2 cellular contexts compared by ENCODE assay signal in the genomic region with DNA sequence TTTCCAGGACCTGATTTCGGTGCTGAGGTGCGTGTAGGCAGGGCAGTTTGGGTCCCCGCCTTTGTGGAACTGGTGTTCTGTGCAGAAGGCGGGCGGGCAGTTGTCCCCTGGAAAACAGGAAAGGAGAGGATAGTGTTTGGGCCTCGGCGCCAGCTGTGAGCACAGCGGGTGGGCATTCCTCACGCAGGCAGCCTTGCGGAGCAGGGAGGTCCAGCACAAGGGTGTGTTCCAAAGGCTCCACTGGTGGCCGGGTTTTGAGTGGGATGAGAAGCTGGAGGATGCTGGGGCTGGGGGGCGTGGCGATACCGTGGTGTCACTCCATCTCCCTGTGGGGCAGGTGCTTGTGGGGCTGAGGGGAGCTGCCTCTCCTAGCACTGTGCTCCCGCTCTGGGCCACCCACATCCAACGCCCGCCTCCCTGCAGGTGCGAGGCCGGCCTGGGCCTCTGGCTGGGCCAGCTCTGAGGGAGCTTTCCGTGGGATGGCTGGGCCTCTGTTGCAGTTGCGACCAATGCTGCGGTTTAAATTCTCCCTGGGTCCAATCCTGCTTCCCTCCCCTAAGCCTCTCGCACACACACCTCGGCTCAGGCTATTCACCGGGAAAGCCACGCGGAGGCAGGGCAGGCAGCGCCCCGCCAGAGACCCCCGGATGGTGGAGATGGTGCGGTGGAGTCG.
TF ChIP-seq lines count a peak whose summit lies in the region.

No MANE protein-coding gene starts in this region.

TF ChIP-seq in HEK293, 187 proteins besides CTCF, POLR2A, EP300 and RAD21:
- TF ChIP-seq KLF10 (tag by site-specific recombination; IDR thresholded peaks at IDR 0.05) (no peak), EGR2 (tag by site-specific recombination; IDR thresholded peaks at IDR 0.05; ENCODE audit: low read depth) (peak; percentile 49), GLIS2 (tag by site-specific recombination; IDR thresholded peaks at IDR 0.05) (0 out of 2 replicates have a peak, but pooled peaks have one; percentile 37), ZNF155 (tag by site-specific recombination; IDR thresholded peaks at IDR 0.05) (no peak), KLF9 (tag by site-specific recombination; IDR thresholded peaks at IDR 0.05; ENCODE audit: low read depth) (peak; percentile 31; the same call in 1 of the 2 replicates), GLIS1 (tag by site-specific recombination; IDR thresholded peaks at IDR 0.05) (peak; percentile 39; the same call in 1 of the 2 replicates), ZIC2 (tag by site-specific recombination; IDR thresholded peaks at IDR 0.05) (peak; percentile 49; the same call in 1 of the 2 replicates), ZFHX2 (tag by site-specific recombination; conservative IDR thresholded peaks at IDR 0.05) (peak; percentile 75), PATZ1 (tag by site-specific recombination; IDR thresholded peaks at IDR 0.05) (no peak)
- TF ChIP-seq, protein P1, sequence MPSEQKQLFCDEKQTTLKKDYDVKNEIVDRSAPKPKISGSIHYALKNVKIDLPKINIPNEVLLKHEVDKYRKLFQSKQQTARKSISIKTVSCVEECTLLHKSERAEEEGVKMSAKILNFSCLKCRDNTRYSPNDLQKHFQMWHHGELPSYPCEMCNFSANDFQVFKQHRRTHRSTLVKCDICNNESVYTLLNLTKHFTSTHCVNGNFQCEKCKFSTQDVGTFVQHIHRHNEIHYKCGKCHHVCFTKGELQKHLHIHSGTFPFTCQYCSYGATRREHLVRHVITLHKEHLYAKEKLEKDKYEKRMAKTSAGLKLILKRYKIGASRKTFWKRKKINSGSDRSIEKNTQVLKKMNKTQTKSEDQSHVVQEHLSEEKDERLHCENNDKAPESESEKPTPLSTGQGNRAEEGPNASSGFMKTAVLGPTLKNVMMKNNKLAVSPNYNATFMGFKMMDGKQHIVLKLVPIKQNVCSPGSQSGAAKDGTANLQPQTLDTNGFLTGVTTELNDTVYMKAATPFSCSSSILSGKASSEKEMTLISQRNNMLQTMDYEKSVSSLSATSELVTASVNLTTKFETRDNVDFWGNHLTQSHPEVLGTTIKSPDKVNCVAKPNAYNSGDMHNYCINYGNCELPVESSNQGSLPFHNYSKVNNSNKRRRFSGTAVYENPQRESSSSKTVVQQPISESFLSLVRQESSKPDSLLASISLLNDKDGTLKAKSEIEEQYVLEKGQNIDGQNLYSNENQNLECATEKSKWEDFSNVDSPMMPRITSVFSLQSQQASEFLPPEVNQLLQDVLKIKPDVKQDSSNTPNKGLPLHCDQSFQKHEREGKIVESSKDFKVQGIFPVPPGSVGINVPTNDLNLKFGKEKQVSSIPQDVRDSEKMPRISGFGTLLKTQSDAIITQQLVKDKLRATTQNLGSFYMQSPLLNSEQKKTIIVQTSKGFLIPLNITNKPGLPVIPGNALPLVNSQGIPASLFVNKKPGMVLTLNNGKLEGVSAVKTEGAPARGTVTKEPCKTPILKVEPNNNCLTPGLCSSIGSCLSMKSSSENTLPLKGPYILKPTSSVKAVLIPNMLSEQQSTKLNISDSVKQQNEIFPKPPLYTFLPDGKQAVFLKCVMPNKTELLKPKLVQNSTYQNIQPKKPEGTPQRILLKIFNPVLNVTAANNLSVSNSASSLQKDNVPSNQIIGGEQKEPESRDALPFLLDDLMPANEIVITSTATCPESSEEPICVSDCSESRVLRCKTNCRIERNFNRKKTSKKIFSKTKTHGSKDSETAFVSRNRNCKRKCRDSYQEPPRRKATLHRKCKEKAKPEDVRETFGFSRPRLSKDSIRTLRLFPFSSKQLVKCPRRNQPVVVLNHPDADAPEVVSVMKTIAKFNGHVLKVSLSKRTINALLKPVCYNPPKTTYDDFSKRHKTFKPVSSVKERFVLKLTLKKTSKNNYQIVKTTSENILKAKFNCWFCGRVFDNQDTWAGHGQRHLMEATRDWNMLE (tag by site-specific recombination; conservative IDR thresholded peaks at IDR 0.05; ENCODE audit: low read depth) = no peak

TF ChIP-seq in H1, 55 proteins besides CTCF, POLR2A, EP300 and RAD21:
- TF ChIP-seq FOSL1 (IDR thresholded peaks at IDR 0.05; ENCODE audit: insufficient read depth, low read depth, low read length) (no peak), CHD7 (IDR thresholded peaks at IDR 0.05; ENCODE audit: insufficient replicate concordance, low read length) (no peak), SUZ12 (IDR thresholded peaks at IDR 0.05; ENCODE audit: low read length) (peak; percentile 18; the same call in 1 of the 2 replicates), KDM1A (IDR thresholded peaks at IDR 0.05; ENCODE audit: borderline replicate concordance, low read length) (no peak), SRF (IDR thresholded peaks at IDR 0.05; ENCODE audit: low read depth, low read length) (no peak), HDAC6 (IDR thresholded peaks at IDR 0.05; ENCODE audit: low read depth, low read length) (no peak), ASH2L (IDR thresholded peaks at IDR 0.05; ENCODE audit: low read length) (no peak), NRF1 (IDR thresholded peaks at IDR 0.05; ENCODE audit: low read depth, low read length) (no peak), HDAC2 (IDR thresholded peaks at IDR 0.05; ENCODE audit: borderline replicate concordance in 1 of 2, low read depth in 2 of 2, low read length in 2 of 2) (peak in 1 of 2 experiments; percentile 76; a peak in 1 of 4 replicates), MAFK (IDR thresholded peaks at IDR 0.05; ENCODE audit: low read depth, low read length) (no peak), TBP (IDR thresholded peaks at IDR 0.05; ENCODE audit: low read depth, low read length) (no peak), CBX5 (IDR thresholded peaks at IDR 0.05; ENCODE audit: low read depth, low read length) (no peak), CEBPB (IDR thresholded peaks at IDR 0.05; ENCODE audit: low read depth, low read length) (no peak), SP1 (IDR thresholded peaks at IDR 0.05; ENCODE audit: low read depth, low read length) (no peak), RFX5 (IDR thresholded peaks at IDR 0.05; ENCODE audit: borderline replicate concordance, low read depth, low read length) (no peak), NANOG (IDR thresholded peaks at IDR 0.05; ENCODE audit: insufficient read depth, low read depth, low read length, poor library complexity, severe bottlenecking) (no peak), CHD2 (IDR thresholded peaks at IDR 0.05; ENCODE audit: low read length) (no peak), CREB1 (IDR thresholded peaks at IDR 0.05) (no peak), GTF2F1 (IDR thresholded peaks at IDR 0.05; ENCODE audit: borderline replicate concordance, low read depth, low read length) (no peak), RNF2 (IDR thresholded peaks at IDR 0.05; ENCODE audit: borderline replicate concordance, low read depth, low read length, missing control alignments, poor library complexity, severe bottlenecking) (peak; percentile 59), RXRA (IDR thresholded peaks at IDR 0.05; ENCODE audit: insufficient read depth, low read depth, low read length) (no peak), YY1 (IDR thresholded peaks at IDR 0.05; ENCODE audit: low read depth, low read length) (no peak), KDM4A (IDR thresholded peaks at IDR 0.05; ENCODE audit: low read depth, low read length, severe bottlenecking) (no peak), RBBP5 (IDR thresholded peaks at IDR 0.05; ENCODE audit: borderline replicate concordance, low read depth, low read length) (no peak), KDM5A (IDR thresholded peaks at IDR 0.05; ENCODE audit: low read length) (no peak), TEAD4 (IDR thresholded peaks at IDR 0.05; ENCODE audit: low read depth, low read length) (peak; percentile 77), E2F6 (IDR thresholded peaks at IDR 0.05) (peak; percentile 92), GABPA (IDR thresholded peaks at IDR 0.05; ENCODE audit: borderline replicate concordance, insufficient read depth, low read length) (peak; percentile 54; the same call in 1 of the 2 replicates), TCF12 (IDR thresholded peaks at IDR 0.05; ENCODE audit: low read depth, low read length) (0 out of 2 replicates have a peak, but pooled peaks have one; percentile 3), BACH1 (IDR thresholded peaks at IDR 0.05; ENCODE audit: low read length) (peak; percentile 60), CTBP2 (IDR thresholded peaks at IDR 0.05; ENCODE audit: borderline replicate concordance, insufficient read depth, insufficient read length, low read length) (no peak)
- TF ChIP-seq, protein P2, sequence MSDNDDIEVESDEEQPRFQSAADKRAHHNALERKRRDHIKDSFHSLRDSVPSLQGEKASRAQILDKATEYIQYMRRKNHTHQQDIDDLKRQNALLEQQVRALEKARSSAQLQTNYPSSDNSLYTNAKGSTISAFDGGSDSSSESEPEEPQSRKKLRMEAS (IDR thresholded peaks at IDR 0.05) = peak; percentile 85
- TF ChIP-seq, protein P3, sequence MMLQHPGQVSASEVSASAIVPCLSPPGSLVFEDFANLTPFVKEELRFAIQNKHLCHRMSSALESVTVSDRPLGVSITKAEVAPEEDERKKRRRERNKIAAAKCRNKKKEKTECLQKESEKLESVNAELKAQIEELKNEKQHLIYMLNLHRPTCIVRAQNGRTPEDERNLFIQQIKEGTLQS (IDR thresholded peaks at IDR 0.05; ENCODE audit: insufficient read depth, low read depth, low read length) = no peak
TF ChIP-seq in H1: peak in this region for 9.
